1 cellular context compared by ENCODE assay signal in the genomic region with DNA sequence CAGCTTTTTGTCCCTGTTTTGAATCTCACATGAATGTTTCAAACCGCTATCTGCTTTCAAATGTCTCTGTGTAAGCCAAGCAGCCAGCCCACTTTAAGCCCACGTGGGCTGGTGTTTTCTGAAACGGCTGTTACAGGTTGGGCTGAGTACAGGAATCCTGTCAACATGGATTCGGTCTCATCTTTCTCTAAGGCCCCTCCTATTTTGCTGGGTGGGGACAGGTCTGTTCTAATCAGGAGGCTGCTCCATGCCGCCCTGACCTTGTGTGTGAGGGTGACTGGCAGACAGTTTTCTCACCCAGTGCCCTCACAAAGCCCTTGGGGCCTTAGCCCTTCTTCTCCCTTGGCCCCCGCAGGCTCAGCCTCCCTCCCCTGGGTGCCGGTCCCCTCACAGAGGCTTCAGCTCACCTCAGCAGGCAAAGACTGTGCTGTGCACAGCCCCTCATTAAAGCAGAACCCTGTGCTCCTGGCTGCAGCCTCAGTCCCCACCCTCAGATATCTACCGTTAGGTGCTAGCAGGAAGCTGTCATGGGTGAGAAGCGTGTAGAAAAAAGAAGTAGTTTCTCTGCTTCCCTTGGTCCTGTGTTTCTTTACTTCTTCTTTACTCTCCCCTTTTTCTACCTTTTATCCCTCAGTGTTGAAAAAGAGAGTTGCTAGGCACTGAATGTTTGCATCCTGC.
TF ChIP-seq lines count a peak whose summit lies in the region.

No MANE protein-coding gene starts in this region.

TF ChIP-seq in GM12878, 131 proteins besides CTCF, POLR2A, EP300 and RAD21:
- no peak for TF ChIP-seq ZNF274 (IDR thresholded peaks at IDR 0.05; ENCODE audit: insufficient read depth, insufficient read length)
- TF ChIP-seq, protein P1, sequence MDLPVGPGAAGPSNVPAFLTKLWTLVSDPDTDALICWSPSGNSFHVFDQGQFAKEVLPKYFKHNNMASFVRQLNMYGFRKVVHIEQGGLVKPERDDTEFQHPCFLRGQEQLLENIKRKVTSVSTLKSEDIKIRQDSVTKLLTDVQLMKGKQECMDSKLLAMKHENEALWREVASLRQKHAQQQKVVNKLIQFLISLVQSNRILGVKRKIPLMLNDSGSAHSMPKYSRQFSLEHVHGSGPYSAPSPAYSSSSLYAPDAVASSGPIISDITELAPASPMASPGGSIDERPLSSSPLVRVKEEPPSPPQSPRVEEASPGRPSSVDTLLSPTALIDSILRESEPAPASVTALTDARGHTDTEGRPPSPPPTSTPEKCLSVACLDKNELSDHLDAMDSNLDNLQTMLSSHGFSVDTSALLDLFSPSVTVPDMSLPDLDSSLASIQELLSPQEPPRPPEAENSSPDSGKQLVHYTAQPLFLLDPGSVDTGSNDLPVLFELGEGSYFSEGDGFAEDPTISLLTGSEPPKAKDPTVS (IDR thresholded peaks at IDR 0.05; ENCODE audit: low read depth, low read length): no peak
- TF ChIP-seq, protein P2, sequence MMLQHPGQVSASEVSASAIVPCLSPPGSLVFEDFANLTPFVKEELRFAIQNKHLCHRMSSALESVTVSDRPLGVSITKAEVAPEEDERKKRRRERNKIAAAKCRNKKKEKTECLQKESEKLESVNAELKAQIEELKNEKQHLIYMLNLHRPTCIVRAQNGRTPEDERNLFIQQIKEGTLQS (IDR thresholded peaks at IDR 0.05; ENCODE audit: borderline replicate concordance, extremely low read depth, low read depth, low read length): no peak
